In genomic region chr2:19810637-19811036, GRCh38 we compare ENCODE assay signal across 18 cellular contexts.
DNase-seq lines count a peak whose midpoint lies in the region; ATAC-seq and TF ChIP-seq lines count a peak whose summit lies in the region.
"Had no signal": no experiment of that assay in that cellular context is flagged by ENCODE, and none has a peak within 500 bp of the region (broad histone marks: within the 10 kb centered on the region; RNA-seq: fewer than 3 reads in every experiment).

No MANE protein-coding gene starts in this region.

- peak; percentile 20 for ATAC-seq in GM18511 (IDR thresholded peaks at IDR 0.05; ENCODE audit: unreplicated experiment)
- ATAC-seq in HG03442 (IDR thresholded peaks at IDR 0.05; ENCODE audit: unreplicated experiment) = peak; percentile 12
- peak; percentile 14 for ATAC-seq in gastroesophageal sphincter
- no peak for ATAC-seq in HG03039 (IDR thresholded peaks at IDR 0.05; ENCODE audit: unreplicated experiment)
- ATAC-seq in activated T-helper 17 cell treated with anti-CD3 and anti-CD28 coated beads, Interleukin-2, amount 50 U/mL, for 72 hours (replicated peaks) = no peak
- ATAC-seq: activated CD4-positive, CD25-positive, alpha-beta regulatory T cell treated with anti-CD3 and anti-CD28 coated beads, Interleukin-2, amount 50 U/mL, for 24 hours; HCT116 had no signal

- peaks cover 13% of the 10 kb centered on the region for H3K27me3 Mint-ChIP-seq in activated T-helper 17 cell treated with anti-CD3 and anti-CD28 coated beads, Interleukin-2, amount 50 U/mL, for 72 hours

- H3K4me3 ChIP-seq in gastroesophageal sphincter = no peak overlapping the region
- H3K4me3 ChIP-seq: right lobe of liver, SJCRH30 had no signal

- H3K36me3 Mint-ChIP-seq in activated T-helper 17 cell treated with anti-CD3 and anti-CD28 coated beads, Interleukin-2, amount 50 U/mL, for 72 hours (ENCODE audit: low read depth) = no peaks in the 10 kb centered on the region

- TF ChIP-seq POLR2A in gastroesophageal sphincter (IDR thresholded peaks at IDR 0.05) = no peak

- H3K9me3 Mint-ChIP-seq in activated T-helper 17 cell treated with anti-CD3 and anti-CD28 coated beads, Interleukin-2, amount 50 U/mL, for 72 hours = no peaks in the 10 kb centered on the region
- H3K9me3 Mint-ChIP-seq: T-helper 2 cell treated with Interferon-gamma antibody and Interleukin-4, amounts not matched to agents 5 μg/mL and 100 μg/mL, for 36 hours had no signal

- H3K27ac ChIP-seq in gastroesophageal sphincter = no peak overlapping the region
- H3K27ac ChIP-seq: right lobe of liver, SJCRH30 had no signal

- H3K27ac Mint-ChIP-seq in activated T-helper 17 cell treated with anti-CD3 and anti-CD28 coated beads, Interleukin-2, amount 50 U/mL, for 72 hours = no peak overlapping the region
- H3K27ac Mint-ChIP-seq: T-helper 2 cell treated with Interferon-gamma antibody and Interleukin-4, amounts not matched to agents 5 μg/mL and 100 μg/mL, for 36 hours had no signal

- DNase-seq in putamen (ENCODE audit: low spot score) (peak; percentile 6), middle frontal gyrus (ENCODE audit: extremely low spot score, low spot score) (no peak)
- DNase-seq: activated effector memory CD4-positive, alpha-beta T cell treated with Interleukin-2 at 50 U/mL for 16 hours; AML-193; GDM1; kidney glomerular epithelial cell; NCI-H2029 treated with DMSO at 0.1 percent for 48 hours; NCI-H510A; right lobe of liver; SJCRH30 had no signal

- H3K36me3 ChIP-seq in gastroesophageal sphincter = no peaks in the 10 kb centered on the region
- H3K36me3 ChIP-seq: right lobe of liver, SJCRH30 had no signal

- no peak for TF ChIP-seq EP300 in gastroesophageal sphincter (IDR thresholded peaks at IDR 0.05)

- H3K4me3 Mint-ChIP-seq in activated T-helper 17 cell treated with anti-CD3 and anti-CD28 coated beads, Interleukin-2, amount 50 U/mL, for 72 hours = no peak overlapping the region
- H3K4me3 Mint-ChIP-seq: T-helper 2 cell treated with Interferon-gamma antibody and Interleukin-4, amounts not matched to agents 5 μg/mL and 100 μg/mL, for 36 hours had no signal

- no peak for TF ChIP-seq CTCF in gastroesophageal sphincter (IDR thresholded peaks at IDR 0.05)

- 86% methylated on average over 1 of the region's 2 CpGs; no CpG with 5 or more reads in 1 of the 2 donors for WGBS in gastroesophageal sphincter (ENCODE audit: low coverage in 1 of 2), 2 donors

- H3K27me3 ChIP-seq in gastroesophageal sphincter = no peaks in the 10 kb centered on the region
- H3K27me3 ChIP-seq: right lobe of liver, SJCRH30 had no signal

- H3K4me1 ChIP-seq in gastroesophageal sphincter = peaks cover 0 to 7% (median 4%) of the 10 kb centered on the region in 3 donors
- H3K4me1 ChIP-seq: right lobe of liver had no signal

- H3K9me3 ChIP-seq in gastroesophageal sphincter = no peaks in the 10 kb centered on the region
- H3K9me3 ChIP-seq: right lobe of liver, SJCRH30 had no signal

- peaks cover 7% of the 10 kb centered on the region for H3K4me1 Mint-ChIP-seq in activated T-helper 17 cell treated with anti-CD3 and anti-CD28 coated beads, Interleukin-2, amount 50 U/mL, for 72 hours

Comparison
In these comparisons a context has a peak if more than half of its experiments do, and no peak if none do; other contexts are left out.
1. ATAC-seq: peak in GM18511 (single experiment), HG03442 (single experiment) and gastroesophageal sphincter (single experiment); none in HG03039 (single experiment) and activated T-helper 17 cell treated with anti-CD3 and anti-CD28 coated beads, Interleukin-2, amount 50 U/mL, for 72 hours (single experiment).